ENCODE assay signal across 8 cellular contexts in genomic region chr2:106582431-106583143, GRCh38.
DNase-seq lines count a peak whose midpoint lies in the region; TF ChIP-seq lines count a peak whose summit lies in the region.

No MANE protein-coding gene starts in this region.

- no peaks in the 10 kb centered on the region for H3K9me2 ChIP-seq in GM23248 (ENCODE audit: insufficient read depth)

- peak overlapping the region; percentile 63 for H3K4me3 ChIP-seq in GM23248
- peak overlapping the region; percentile 27 for H3K4me3 ChIP-seq in ovary

- peaks cover 15% of the 10 kb centered on the region for H3K4me1 Mint-ChIP-seq in activated naive CD4-positive, alpha-beta T cell treated with anti-CD3 and anti-CD28 coated beads, Interleukin-2, amount 10 ng/mL, durations not matched to agents 7 days and 5 days
- peaks cover 32% of the 10 kb centered on the region for H3K4me1 Mint-ChIP-seq in type B pancreatic cell (ENCODE audit: unreplicated experiment)

- no peaks in the 10 kb centered on the region for H3K79me2 ChIP-seq in GM23248 (ENCODE audit: insufficient read depth)

- intact Hi-C loops in ovary (cut with DNase I) = loop anchor here in 3 of 4 donors (5.0 to 10.0 kb wide), 3 partner anchors 475 to 915 kb away; no protein-coding TSS in a partner anchor

- H3K36me3 Mint-ChIP-seq in activated naive CD4-positive, alpha-beta T cell treated with anti-CD3 and anti-CD28 coated beads, Interleukin-2, amount 10 ng/mL, durations not matched to agents 7 days and 5 days = no peaks in the 10 kb centered on the region
- H3K36me3 Mint-ChIP-seq in type B pancreatic cell = no peaks in the 10 kb centered on the region

- in situ Hi-C loops in GM23248 (cut with MboI) = no loop called here

- TF ChIP-seq EP300 in ovary (IDR thresholded peaks at IDR 0.05) = no peak

- no peaks in the 10 kb centered on the region for H3K9me3 ChIP-seq in GM23248 (ENCODE audit: low read depth)
- no peaks in the 10 kb centered on the region for H3K9me3 ChIP-seq in ovary

- H3K4me2 ChIP-seq in GM23248 (ENCODE audit: unreplicated experiment) = peak overlapping the region; percentile 76

- TF ChIP-seq CTCF in ovary (IDR thresholded peaks at IDR 0.05) (peak; percentile 46 to 70 (median 68)), type B pancreatic cell (conservative IDR thresholded peaks at IDR 0.05) (peak; percentile 84)

- TF ChIP-seq POLR2A in ovary (IDR thresholded peaks at IDR 0.05) = no peak

- no peaks in the 10 kb centered on the region for H4K20me1 ChIP-seq in GM23248 (ENCODE audit: insufficient read depth)

- H3K9me3 Mint-ChIP-seq in activated naive CD4-positive, alpha-beta T cell treated with anti-CD3 and anti-CD28 coated beads, Interleukin-2, amount 10 ng/mL, durations not matched to agents 7 days and 5 days = no peaks in the 10 kb centered on the region
- H3K9me3 Mint-ChIP-seq in type B pancreatic cell = no peaks in the 10 kb centered on the region

- H3K4me3 Mint-ChIP-seq in activated naive CD4-positive, alpha-beta T cell treated with anti-CD3 and anti-CD28 coated beads, Interleukin-2, amount 10 ng/mL, durations not matched to agents 7 days and 5 days = peak overlapping the region; percentile 80
- H3K4me3 Mint-ChIP-seq in type B pancreatic cell = peak overlapping the region; percentile 94

- H3F3A ChIP-seq in GM23248 (ENCODE audit: insufficient read depth) = no peaks in the 10 kb centered on the region

- peaks cover 16% of the 10 kb centered on the region; the same call in 1 of the 2 replicates for H3K27me3 ChIP-seq in GM23248 (replicated peaks; ENCODE audit: insufficient read depth)
- H3K27me3 ChIP-seq in ovary = no peaks in the 10 kb centered on the region

- DNase-seq in EH (ENCODE audit: low read depth) = peak; percentile 83
- DNase-seq in GM23248 = peak; percentile 88
- DNase-seq in LHCN-M2 (ENCODE audit: low read depth) = peak; percentile 74
- DNase-seq in SHP77 treated with DMSO at 0.1 percent for 48 hours (lab: John Stamatoyannopoulos, UW) = peak; percentile 48
- peak; percentile 72 for DNase-seq in activated naive CD4-positive, alpha-beta T cell treated with anti-CD3 and anti-CD28 coated beads, Interleukin-2, amount 10 ng/mL, durations not matched to agents 7 days and 5 days
- peak; percentile 81 for DNase-seq in glomerular visceral epithelial cell (ENCODE audit: extremely low spot score)
- DNase-seq in ovary = peak; percentile 66 to 82 (median 77)
- peak; percentile 79 for DNase-seq in type B pancreatic cell (ENCODE audit: extremely low spot score, unreplicated experiment)

- 6% methylated on average over 14 of the region's 14 CpGs for WGBS in GM23248 (ENCODE audit: low coverage in 1 of 2, low lambda C conversion rate in 2 of 2, missing lambda C conversion rate in 2 of 2), 2 experiments
- WGBS in ovary, 3 donors = 6 to 7% (median 7%) methylated on average over 14 of the region's 14 CpGs

- no peak overlapping the region for H3K27ac ChIP-seq in GM23248
- no peak overlapping the region for H3K27ac ChIP-seq in ovary

- no peaks in the 10 kb centered on the region for H3K4me1 ChIP-seq in GM23248 (ENCODE audit: insufficient read depth)
- H3K4me1 ChIP-seq in ovary (ENCODE audit: insufficient read depth) = no peaks in the 10 kb centered on the region

- no peak overlapping the region for H3K27ac Mint-ChIP-seq in activated naive CD4-positive, alpha-beta T cell treated with anti-CD3 and anti-CD28 coated beads, Interleukin-2, amount 10 ng/mL, durations not matched to agents 7 days and 5 days
- H3K27ac Mint-ChIP-seq in type B pancreatic cell = peak overlapping the region; percentile 75

- H3K27me3 Mint-ChIP-seq in activated naive CD4-positive, alpha-beta T cell treated with anti-CD3 and anti-CD28 coated beads, Interleukin-2, amount 10 ng/mL, durations not matched to agents 7 days and 5 days = peaks cover 49% of the 10 kb centered on the region
- peaks cover 35% of the 10 kb centered on the region for H3K27me3 Mint-ChIP-seq in type B pancreatic cell

- peak overlapping the region; percentile 69 for H2AFZ ChIP-seq in GM23248

- H3K36me3 ChIP-seq in GM23248 (ENCODE audit: low read depth) = no peaks in the 10 kb centered on the region
- H3K36me3 ChIP-seq in ovary = no peaks in the 10 kb centered on the region

- CTCF ChIA-PET in activated naive CD4-positive, alpha-beta T cell treated with anti-CD3 and anti-CD28 coated beads, Interleukin-2, amount 10 ng/mL, durations not matched to agents 7 days and 5 days (lab: Charles Lee) = interaction anchor here (0.7 to 3.7 kb wide), 16 partner anchors 9 to 490 kb away, joined by 3 to 21 read pairs (median 4); no protein-coding TSS in a partner anchor

- H3K9ac ChIP-seq in GM23248 = peak overlapping the region; percentile 62
